In genomic region chr15:81870385-81871106, GRCh38 we compare ENCODE assay signal across 1 cellular context.
TF ChIP-seq lines count a peak whose summit lies in the region.
"Not testable (repeated sequence)": the region's sequence is repeated elsewhere in the genome, so short reads cannot be mapped to it uniquely, and the experiment has no call there.

No MANE protein-coding gene starts in this region.

TF ChIP-seq in K562, 482 proteins besides CTCF, POLR2A, EP300 and RAD21:
- TF ChIP-seq PRDM10 (IDR thresholded peaks at IDR 0.05; ENCODE audit: partially characterized antibody) (peak; percentile 88), MAZ (CRISPR knock-in tag; conservative IDR thresholded peaks at IDR 0.05 in 1 of 2, IDR thresholded peaks at IDR 0.05 in 1 of 2) (0 out of 4 replicates have a peak, but pooled peaks of 1 of the 2 experiments have one; percentile 32), VEZF1 (CRISPR knock-in tag; IDR thresholded peaks at IDR 0.05) (0 out of 2 replicates have a peak, but pooled peaks have one; percentile 9), NFRKB (IDR thresholded peaks at IDR 0.05; ENCODE audit: low read depth) (peak; percentile 96), YY1 (IDR thresholded peaks at IDR 0.05; ENCODE audit: borderline replicate concordance in 1 of 3, control insufficient read depth in 1 of 3, extremely low read depth in 1 of 3, insufficient read depth in 3 of 3, insufficient read length in 1 of 3, insufficient replicate concordance in 2 of 3, low read depth in 1 of 3, low read length in 2 of 3) (peak; percentile 3 to 62 (median 18)), DDX20 (tag; IDR thresholded peaks at IDR 0.05; ENCODE audit: low read depth) (0 out of 2 replicates have a peak, but pooled peaks have one; percentile 16), MTA3 (IDR thresholded peaks at IDR 0.05; ENCODE audit: borderline replicate concordance) (0 out of 2 replicates have a peak, but pooled peaks have one; percentile 46), EP400 (IDR thresholded peaks at IDR 0.05) (peak; percentile 82), ATF1 (tag; IDR thresholded peaks at IDR 0.05) (peak; percentile 51; the same call in 1 of the 2 replicates), MNT (conservative IDR thresholded peaks at IDR 0.05) (peak in 1 of 2 experiments; percentile 47; a peak in 2 of 4 replicates), ATF7 (IDR thresholded peaks at IDR 0.05) (peak; percentile 51; the same call in 1 of the 2 replicates), ARID1B (IDR thresholded peaks at IDR 0.05) (peak; percentile 28; the same call in 1 of the 2 replicates), TAF9B (IDR thresholded peaks at IDR 0.05; ENCODE audit: partially characterized antibody) (peak; percentile 75), KAT8 (IDR thresholded peaks at IDR 0.05; ENCODE audit: low read depth) (peak; percentile 49; the same call in 1 of the 2 replicates), SUPT5H (IDR thresholded peaks at IDR 0.05) (peak; percentile 51), NR4A1 (tag; IDR thresholded peaks at IDR 0.05) (peak; percentile 31; the same call in 1 of the 2 replicates), TBP (optimal IDR thresholded peaks at IDR 0.05; ENCODE audit: low read depth, low read length) (peak; percentile 31), NRF1 (conservative IDR thresholded peaks at IDR 0.05 in 1 of 2, IDR thresholded peaks at IDR 0.05 in 1 of 2) (peak; percentile 55 to 69), FOXK2 (conservative IDR thresholded peaks at IDR 0.05 in 1 of 2, IDR thresholded peaks at IDR 0.05 in 1 of 2; ENCODE audit: low read depth in 2 of 2) (0 out of 4 replicates have a peak, but pooled peaks of 1 of the 2 experiments have one; percentile 43), CEBPB (tag; IDR thresholded peaks at IDR 0.05) (peak; percentile 7; the same call in 1 of the 2 replicates), RBFOX2 (IDR thresholded peaks at IDR 0.05; ENCODE audit: low read depth, low read length) (0 out of 2 replicates have a peak, but pooled peaks have one; percentile 28), MEF2D (tag; conservative IDR thresholded peaks at IDR 0.05; ENCODE audit: low read depth) (0 out of 2 replicates have a peak, but pooled peaks have one; percentile 34), POLR2B (IDR thresholded peaks at IDR 0.05; ENCODE audit: low read depth, partially characterized antibody) (peak; percentile 39)
- TF ChIP-seq, protein P1, sequence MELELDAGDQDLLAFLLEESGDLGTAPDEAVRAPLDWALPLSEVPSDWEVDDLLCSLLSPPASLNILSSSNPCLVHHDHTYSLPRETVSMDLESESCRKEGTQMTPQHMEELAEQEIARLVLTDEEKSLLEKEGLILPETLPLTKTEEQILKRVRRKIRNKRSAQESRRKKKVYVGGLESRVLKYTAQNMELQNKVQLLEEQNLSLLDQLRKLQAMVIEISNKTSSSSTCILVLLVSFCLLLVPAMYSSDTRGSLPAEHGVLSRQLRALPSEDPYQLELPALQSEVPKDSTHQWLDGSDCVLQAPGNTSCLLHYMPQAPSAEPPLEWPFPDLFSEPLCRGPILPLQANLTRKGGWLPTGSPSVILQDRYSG (tag; conservative IDR thresholded peaks at IDR 0.05; ENCODE audit: low read depth), result peak; percentile 65
- TF ChIP-seq, protein P2, sequence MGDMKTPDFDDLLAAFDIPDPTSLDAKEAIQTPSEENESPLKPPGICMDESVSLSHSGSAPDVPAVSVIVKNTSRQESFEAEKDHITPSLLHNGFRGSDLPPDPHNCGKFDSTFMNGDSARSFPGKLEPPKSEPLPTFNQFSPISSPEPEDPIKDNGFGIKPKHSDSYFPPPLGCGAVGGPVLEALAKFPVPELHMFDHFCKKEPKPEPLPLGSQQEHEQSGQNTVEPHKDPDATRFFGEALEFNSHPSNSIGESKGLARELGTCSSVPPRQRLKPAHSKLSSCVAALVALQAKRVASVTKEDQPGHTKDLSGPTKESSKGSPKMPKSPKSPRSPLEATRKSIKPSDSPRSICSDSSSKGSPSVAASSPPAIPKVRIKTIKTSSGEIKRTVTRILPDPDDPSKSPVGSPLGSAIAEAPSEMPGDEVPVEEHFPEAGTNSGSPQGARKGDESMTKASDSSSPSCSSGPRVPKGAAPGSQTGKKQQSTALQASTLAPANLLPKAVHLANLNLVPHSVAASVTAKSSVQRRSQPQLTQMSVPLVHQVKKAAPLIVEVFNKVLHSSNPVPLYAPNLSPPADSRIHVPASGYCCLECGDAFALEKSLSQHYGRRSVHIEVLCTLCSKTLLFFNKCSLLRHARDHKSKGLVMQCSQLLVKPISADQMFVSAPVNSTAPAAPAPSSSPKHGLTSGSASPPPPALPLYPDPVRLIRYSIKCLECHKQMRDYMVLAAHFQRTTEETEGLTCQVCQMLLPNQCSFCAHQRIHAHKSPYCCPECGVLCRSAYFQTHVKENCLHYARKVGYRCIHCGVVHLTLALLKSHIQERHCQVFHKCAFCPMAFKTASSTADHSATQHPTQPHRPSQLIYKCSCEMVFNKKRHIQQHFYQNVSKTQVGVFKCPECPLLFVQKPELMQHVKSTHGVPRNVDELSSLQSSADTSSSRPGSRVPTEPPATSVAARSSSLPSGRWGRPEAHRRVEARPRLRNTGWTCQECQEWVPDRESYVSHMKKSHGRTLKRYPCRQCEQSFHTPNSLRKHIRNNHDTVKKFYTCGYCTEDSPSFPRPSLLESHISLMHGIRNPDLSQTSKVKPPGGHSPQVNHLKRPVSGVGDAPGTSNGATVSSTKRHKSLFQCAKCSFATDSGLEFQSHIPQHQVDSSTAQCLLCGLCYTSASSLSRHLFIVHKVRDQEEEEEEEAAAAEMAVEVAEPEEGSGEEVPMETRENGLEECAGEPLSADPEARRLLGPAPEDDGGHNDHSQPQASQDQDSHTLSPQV (IDR thresholded peaks at IDR 0.05), result peak; percentile 73
- not testable (repeated sequence) for TF ChIP-seq ATF1, NR4A1 (CRISPR knock-in tag; IDR thresholded peaks at IDR 0.05)
- TF ChIP-seq, protein P3, sequence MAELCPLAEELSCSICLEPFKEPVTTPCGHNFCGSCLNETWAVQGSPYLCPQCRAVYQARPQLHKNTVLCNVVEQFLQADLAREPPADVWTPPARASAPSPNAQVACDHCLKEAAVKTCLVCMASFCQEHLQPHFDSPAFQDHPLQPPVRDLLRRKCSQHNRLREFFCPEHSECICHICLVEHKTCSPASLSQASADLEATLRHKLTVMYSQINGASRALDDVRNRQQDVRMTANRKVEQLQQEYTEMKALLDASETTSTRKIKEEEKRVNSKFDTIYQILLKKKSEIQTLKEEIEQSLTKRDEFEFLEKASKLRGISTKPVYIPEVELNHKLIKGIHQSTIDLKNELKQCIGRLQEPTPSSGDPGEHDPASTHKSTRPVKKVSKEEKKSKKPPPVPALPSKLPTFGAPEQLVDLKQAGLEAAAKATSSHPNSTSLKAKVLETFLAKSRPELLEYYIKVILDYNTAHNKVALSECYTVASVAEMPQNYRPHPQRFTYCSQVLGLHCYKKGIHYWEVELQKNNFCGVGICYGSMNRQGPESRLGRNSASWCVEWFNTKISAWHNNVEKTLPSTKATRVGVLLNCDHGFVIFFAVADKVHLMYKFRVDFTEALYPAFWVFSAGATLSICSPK (IDR thresholded peaks at IDR 0.05; ENCODE audit: borderline replicate concordance), result 0 out of 2 replicates have a peak, but pooled peaks have one; percentile 17
